In the genomic region with DNA sequence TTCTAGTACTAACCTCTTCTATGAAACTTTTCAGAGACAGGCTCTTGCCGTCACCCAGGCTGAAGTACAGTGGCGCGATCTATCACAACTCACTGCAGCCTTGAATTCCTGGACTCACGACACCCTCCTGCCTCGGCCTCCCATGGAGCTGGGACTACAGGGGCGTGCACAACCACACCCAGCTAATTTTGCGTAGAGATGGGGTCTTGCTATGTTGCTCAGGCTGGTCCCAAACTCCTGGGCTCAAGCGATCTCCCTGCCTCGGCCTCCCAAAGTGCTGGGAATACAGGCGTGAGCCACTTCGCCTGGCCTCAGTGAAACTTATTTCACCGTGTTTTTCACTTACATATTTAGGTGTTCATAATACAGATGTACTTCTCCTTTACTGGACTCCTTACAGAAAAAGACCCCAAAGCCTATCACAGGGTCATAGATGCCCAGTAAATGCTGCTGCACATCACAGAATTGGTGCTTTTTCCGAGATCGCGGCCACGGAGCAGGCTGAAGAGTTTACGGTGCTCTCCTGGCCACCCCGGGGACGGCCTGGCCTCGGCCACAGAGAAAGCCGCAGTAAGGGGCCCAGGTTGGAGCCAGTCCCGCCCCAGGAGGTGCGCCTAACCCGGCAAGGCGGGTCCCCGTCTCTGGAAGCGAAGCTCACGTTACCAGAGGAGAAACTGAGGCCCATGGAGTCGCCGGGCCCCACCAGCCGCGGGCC, we compare ENCODE assay signal across 8 cellular contexts. TPM values are rescaled to one million over a fixed set of nuclear protein-coding genes. Genes with fewer than 3 reads are reported as not detected.
DNase-seq lines count a peak whose midpoint lies in the region; ATAC-seq and TF ChIP-seq lines count a peak whose summit lies in the region.

No MANE protein-coding gene starts in this region.

- no peak for TF ChIP-seq CTCF in left ventricle myocardium inferior (IDR thresholded peaks at IDR 0.05; ENCODE audit: borderline replicate concordance)

- ATAC-seq in activated CD4-positive, alpha-beta T cell treated with anti-CD3 and anti-CD28 coated beads for 36 hours, result peak; percentile 1
- peak; percentile 16 for ATAC-seq in HG03280 (IDR thresholded peaks at IDR 0.05; ENCODE audit: unreplicated experiment)
- peak; percentile 6 for ATAC-seq in activated CD8-positive, alpha-beta T cell treated with anti-CD3 and anti-CD28 coated beads, Interleukin-2, amount 10 ng/mL, durations not matched to agents 7 days and 5 days

- peaks cover 26% of the 10 kb centered on the region for H3K4me1 Mint-ChIP-seq in activated CD4-positive, alpha-beta T cell treated with anti-CD3 and anti-CD28 coated beads for 36 hours
- peaks cover 28% of the 10 kb centered on the region for H3K4me1 Mint-ChIP-seq in activated CD8-positive, alpha-beta T cell treated with anti-CD3 and anti-CD28 coated beads, Interleukin-2, amount 10 ng/mL, durations not matched to agents 7 days and 5 days (ENCODE audit: low read depth)

- H3K9me3 ChIP-seq in left ventricle myocardium inferior (replicated peaks) (no peaks in the 10 kb centered on the region), skeletal muscle tissue (ENCODE audit: control insufficient read depth in 3 of 3, low read length in 3 of 3) (no peaks in the 10 kb centered on the region)

- peaks cover 30% of the 10 kb centered on the region for H3K4me1 ChIP-seq in left ventricle myocardium inferior
- H3K4me1 ChIP-seq in skeletal muscle tissue (ENCODE audit: control insufficient read depth in 3 of 3, insufficient read depth in 3 of 3, low read length in 3 of 3), result peaks cover 15 to 21% (median 16%) of the 10 kb centered on the region in 3 donors

- peak overlapping the region; percentile 88 for H3K27ac ChIP-seq in left ventricle myocardium inferior (replicated peaks)
- H3K27ac ChIP-seq in skeletal muscle tissue (ENCODE audit: low read depth, low read length), result peak overlapping the region; percentile 90

- POLR2A ChIA-PET in activated CD4-positive, alpha-beta T cell treated with anti-CD3 and anti-CD28 coated beads for 36 hours (lab: Charles Lee), result interaction anchor here (1.0 kb wide), 3 partner anchors 18 to 161 kb away, joined by 5 to 6 read pairs (median 6); partner anchors contain the start of genes ABHD11 and BAZ1B
- POLR2A ChIA-PET in activated CD8-positive, alpha-beta T cell treated with anti-CD3 and anti-CD28 coated beads, Interleukin-2, amount 10 ng/mL, durations not matched to agents 7 days and 5 days (lab: Charles Lee), result interaction anchor here (0.8 to 2.9 kb wide), 11 partner anchors 9 to 119 kb away, joined by 3 to 19 read pairs (median 5); partner anchors contain the start of genes BAZ1B and BCL7B

- H3K27ac Mint-ChIP-seq in activated CD4-positive, alpha-beta T cell treated with anti-CD3 and anti-CD28 coated beads for 36 hours, result peak overlapping the region; percentile 67
- peak overlapping the region; percentile 88 for H3K27ac Mint-ChIP-seq in activated CD8-positive, alpha-beta T cell treated with anti-CD3 and anti-CD28 coated beads, Interleukin-2, amount 10 ng/mL, durations not matched to agents 7 days and 5 days

- intact Hi-C loops in activated CD4-positive, alpha-beta T cell treated with anti-CD3 and anti-CD28 coated beads for 36 hours (cut with DNase I, micrococcal nuclease), result loop anchor here (1.0 to 5.0 kb wide), 14 partner anchors 20 to 749 kb away; partner anchors contain the start of genes ABHD11 (in 2 of the 2), BAZ1B (in 2 of the 2), BCL7B (in 2 of the 2) and VPS37D (in 2 of the 2)
- intact Hi-C loops in left ventricle myocardium inferior (cut with micrococcal nuclease), result no loop called here

- peak overlapping the region; percentile 94 for H3K4me3 ChIP-seq in left ventricle myocardium inferior
- H3K4me3 ChIP-seq in skeletal muscle tissue (ENCODE audit: low read length in 3 of 3), result peak overlapping the region; percentile 81 to 88 (median 85)

- CTCF ChIA-PET in activated CD4-positive, alpha-beta T cell treated with anti-CD3 and anti-CD28 coated beads for 36 hours (lab: Charles Lee), result interaction anchor here (1.0 to 1.2 kb wide), 2 partner anchors 18 to 157 kb away, joined by 3 to 4 read pairs; no protein-coding TSS in a partner anchor
- CTCF ChIA-PET in activated CD8-positive, alpha-beta T cell treated with anti-CD3 and anti-CD28 coated beads, Interleukin-2, amount 10 ng/mL, durations not matched to agents 7 days and 5 days (lab: Charles Lee), result interaction anchor here (0.7 to 1.3 kb wide), 8 partner anchors 8 to 126 kb away, joined by 3 to 6 read pairs (median 4); partner anchors contain the start of gene BAZ1B

- peak overlapping the region; percentile 98 for H3K4me3 Mint-ChIP-seq in activated CD4-positive, alpha-beta T cell treated with anti-CD3 and anti-CD28 coated beads for 36 hours
- peak overlapping the region; percentile 86 for H3K4me3 Mint-ChIP-seq in activated CD8-positive, alpha-beta T cell treated with anti-CD3 and anti-CD28 coated beads, Interleukin-2, amount 10 ng/mL, durations not matched to agents 7 days and 5 days

- no peak for DNase-seq in activated CD4-positive, alpha-beta T cell treated with anti-CD3 and anti-CD28 coated beads for 36 hours
- DNase-seq in activated CD4-positive, alpha-beta T cell treated with anti-CD3 and anti-CD28 coated beads, Interleukin-2, amount 50 U/mL, for 1 hour, result no peak
- no peak for DNase-seq in activated CD8-positive, alpha-beta T cell treated with anti-CD3 and anti-CD28 coated beads, Interleukin-2, amount 10 ng/mL, durations not matched to agents 7 days and 5 days
- no peak for DNase-seq in left ventricle myocardium inferior
- DNase-seq in Ammon's horn (ENCODE audit: low spot score), result no peak
- no peak for DNase-seq in NCI-H82 (lab: John Stamatoyannopoulos, UW)

- H3K27me3 ChIP-seq in left ventricle myocardium inferior (ENCODE audit: low read depth) (no peaks in the 10 kb centered on the region), skeletal muscle tissue (ENCODE audit: control insufficient read depth in 3 of 3, insufficient read depth in 3 of 3, low read length in 3 of 3) (no peaks in the 10 kb centered on the region)

- no peaks in the 10 kb centered on the region for H3K27me3 Mint-ChIP-seq in activated CD4-positive, alpha-beta T cell treated with anti-CD3 and anti-CD28 coated beads for 36 hours
- no peaks in the 10 kb centered on the region for H3K27me3 Mint-ChIP-seq in activated CD8-positive, alpha-beta T cell treated with anti-CD3 and anti-CD28 coated beads, Interleukin-2, amount 10 ng/mL, durations not matched to agents 7 days and 5 days (ENCODE audit: low read depth)

- H3K9me3 Mint-ChIP-seq in activated CD4-positive, alpha-beta T cell treated with anti-CD3 and anti-CD28 coated beads for 36 hours (ENCODE audit: low read depth), result no peaks in the 10 kb centered on the region
- no peaks in the 10 kb centered on the region for H3K9me3 Mint-ChIP-seq in activated CD8-positive, alpha-beta T cell treated with anti-CD3 and anti-CD28 coated beads, Interleukin-2, amount 10 ng/mL, durations not matched to agents 7 days and 5 days (ENCODE audit: insufficient read depth)

- H3K36me3 Mint-ChIP-seq in activated CD4-positive, alpha-beta T cell treated with anti-CD3 and anti-CD28 coated beads for 36 hours (ENCODE audit: low read depth), result peaks cover 26% of the 10 kb centered on the region
- H3K36me3 Mint-ChIP-seq in activated CD8-positive, alpha-beta T cell treated with anti-CD3 and anti-CD28 coated beads, Interleukin-2, amount 10 ng/mL, durations not matched to agents 7 days and 5 days (ENCODE audit: low read depth), result peaks cover 23% of the 10 kb centered on the region

- H3K36me3 ChIP-seq in left ventricle myocardium inferior (peaks cover 22% of the 10 kb centered on the region), skeletal muscle tissue (ENCODE audit: control insufficient read depth in 3 of 3, insufficient read depth in 3 of 3, low read length in 3 of 3) (peaks cover 21% of the 10 kb centered on the region in 3 donors)

- peak overlapping the region; percentile 88 to 96 (median 88) for H3K9ac ChIP-seq in skeletal muscle tissue (ENCODE audit: low read depth in 1 of 3, low read length in 3 of 3)

RNA-seq across cellular contexts. Expression of gene TBL2, which starts 0.6 kb away (rescaled TPM):
- 10 to 100 TPM; 30.6 to 34.7 TPM for total RNA-seq in activated CD4-positive, alpha-beta T cell treated with anti-CD3 and anti-CD28 coated beads for 36 hours
- total RNA-seq in activated CD8-positive, alpha-beta T cell treated with anti-CD3 and anti-CD28 coated beads, Interleukin-2, amount 10 ng/mL, durations not matched to agents 7 days and 5 days, result 10 to 100 TPM; 26.1 to 26.4 TPM
- 9.6 TPM for total RNA-seq in left ventricle myocardium inferior
- 54.8 TPM for total RNA-seq in skeletal muscle tissue

RNA-seq across cellular contexts. Expression of gene BCL7B, which starts 20.3 kb away (rescaled TPM):
- 10 to 100 TPM; 43.2 to 86.5 TPM for total RNA-seq in activated CD4-positive, alpha-beta T cell treated with anti-CD3 and anti-CD28 coated beads for 36 hours
- total RNA-seq in activated CD8-positive, alpha-beta T cell treated with anti-CD3 and anti-CD28 coated beads, Interleukin-2, amount 10 ng/mL, durations not matched to agents 7 days and 5 days, result 10 to 100 TPM; 76.8 to 80.8 TPM
- total RNA-seq in left ventricle myocardium inferior (82.9 TPM), skeletal muscle tissue (6.8 TPM)

RNA-seq across cellular contexts. Expression of gene MLXIPL, which starts 46.5 kb away (rescaled TPM):
- total RNA-seq in activated CD4-positive, alpha-beta T cell treated with anti-CD3 and anti-CD28 coated beads for 36 hours, result not detected
- not detected for total RNA-seq in activated CD8-positive, alpha-beta T cell treated with anti-CD3 and anti-CD28 coated beads, Interleukin-2, amount 10 ng/mL, durations not matched to agents 7 days and 5 days
- total RNA-seq in left ventricle myocardium inferior (0.41 TPM), skeletal muscle tissue (1.6 TPM)

RNA-seq across cellular contexts. Expression of gene BAZ1B, which starts 55.7 kb away (rescaled TPM):
- total RNA-seq in activated CD4-positive, alpha-beta T cell treated with anti-CD3 and anti-CD28 coated beads for 36 hours, result 10 to 100 TPM; 90.2 to 98.6 TPM
- total RNA-seq in activated CD8-positive, alpha-beta T cell treated with anti-CD3 and anti-CD28 coated beads, Interleukin-2, amount 10 ng/mL, durations not matched to agents 7 days and 5 days, result 100 to 1,000 TPM; 111 to 112 TPM
- total RNA-seq in left ventricle myocardium inferior (38.9 TPM), skeletal muscle tissue (38.1 TPM)
